29 cellular contexts compared by ENCODE assay signal in genomic region chr2:65415091-65415490, GRCh38.
"Had no signal": no experiment of that assay in that cellular context is flagged by ENCODE, and none has a peak within 500 bp of the region (broad histone marks: within the 10 kb centered on the region; RNA-seq: fewer than 3 reads in every experiment).

No MANE protein-coding gene starts in this region.

- H3K36me3 ChIP-seq: brain microvascular endothelial cell, WERI-Rb-1 had no signal

- H3K36me3 Mint-ChIP-seq: activated naive CD8-positive, alpha-beta T cell had no signal

- H3K27ac Mint-ChIP-seq: activated B cell treated with CpG ODN at 0.5 μM for 24 hours; activated CD8-positive, alpha-beta T cell treated with anti-CD3 and anti-CD28 coated beads for 36 hours; activated naive CD8-positive, alpha-beta T cell; activated T-helper 17 cell treated with anti-CD3 and anti-CD28 coated beads, Interleukin-2, amount 50 U/mL, for 72 hours; dendritic cell treated with granulocyte-macrophage colony-stimulating factor and Interleukin-4, amounts not matched to agents 40 ng/mL and 50 ng/mL, for 4 days; T-helper 17 cell; T-helper 2 cell treated with Interferon-gamma antibody and Interleukin-4, amounts not matched to agents 5 μg/mL and 100 μg/mL, for 36 hours had no signal

- H3K4me3 Mint-ChIP-seq: activated B cell treated with CpG ODN at 0.5 μM for 24 hours; activated CD8-positive, alpha-beta T cell treated with anti-CD3 and anti-CD28 coated beads for 36 hours; activated naive CD8-positive, alpha-beta T cell; activated T-cell treated with anti-CD3 and anti-CD28 coated beads, Interleukin-2, amount 50 U/mL, for 4 hours; activated T-helper 17 cell treated with anti-CD3 and anti-CD28 coated beads, Interleukin-2, amount 50 U/mL, for 72 hours; central memory CD8-positive, alpha-beta T cell; dendritic cell treated with granulocyte-macrophage colony-stimulating factor and Interleukin-4, amounts not matched to agents 40 ng/mL and 50 ng/mL, for 4 days; endodermal cell; T-helper 17 cell; T-helper 2 cell treated with Interferon-gamma antibody and Interleukin-4, amounts not matched to agents 5 μg/mL and 100 μg/mL, for 36 hours had no signal

- H3K9me3 Mint-ChIP-seq: activated B cell treated with CpG ODN at 0.5 μM for 24 hours; activated CD8-positive, alpha-beta T cell treated with anti-CD3 and anti-CD28 coated beads for 36 hours; activated T-cell treated with anti-CD3 and anti-CD28 coated beads, Interleukin-2, amount 50 U/mL, for 4 hours; activated T-helper 17 cell treated with anti-CD3 and anti-CD28 coated beads, Interleukin-2, amount 50 U/mL, for 72 hours; central memory CD8-positive, alpha-beta T cell; dendritic cell treated with granulocyte-macrophage colony-stimulating factor and Interleukin-4, amounts not matched to agents 40 ng/mL and 50 ng/mL, for 4 days; endodermal cell; T-helper 2 cell treated with Interferon-gamma antibody and Interleukin-4, amounts not matched to agents 5 μg/mL and 100 μg/mL, for 36 hours had no signal

- ATAC-seq: activated CD4-positive, CD25-positive, alpha-beta regulatory T cell treated with anti-CD3 and anti-CD28 coated beads, Interleukin-2, amount 50 U/mL, for 24 hours; activated CD8-positive, alpha-beta T cell treated with anti-CD3 and anti-CD28 coated beads for 36 hours; activated T-cell treated with anti-CD3 and anti-CD28 coated beads, Interleukin-2, amount 50 U/mL, for 4 hours; activated T-helper 17 cell treated with anti-CD3 and anti-CD28 coated beads, Interleukin-2, amount 50 U/mL, for 72 hours; esophagus mucosa; T-helper 17 cell had no signal

- DNase-seq: activated B cell treated with CpG ODN at 0.5 μM for 24 hours; activated CD4-positive, alpha-beta T cell treated with anti-CD3 and anti-CD28 coated beads for 48 hours; activated CD4-positive, alpha-beta T cell treated with anti-CD3 and anti-CD28 coated beads, Interleukin-2, amount 50 U/mL, for 1 hour; activated CD4-positive, alpha-beta T cell treated with anti-CD3 and anti-CD28 coated beads, Interleukin-2, amount 50 U/mL, for 48 hours; activated CD8-positive, alpha-beta memory T cell treated with anti-CD3 and anti-CD28 coated beads for 24 hours; activated CD8-positive, alpha-beta T cell treated with anti-CD3 and anti-CD28 coated beads for 36 hours; activated effector memory CD4-positive, alpha-beta T cell treated with Interleukin-2 at 50 U/mL for 16 hours; activated gamma-delta T cell treated with Interleukin-2 at 50 U/mL for 16 hours; activated naive CD4-positive, alpha-beta T cell treated with anti-CD3 and anti-CD28 coated beads, Interleukin-2, amount 50 U/mL, for 16 hours; activated naive CD4-positive, alpha-beta T cell treated with Interleukin-2 at 50 U/mL for 16 hours; activated T-cell treated with anti-CD3 and anti-CD28 coated beads, Interleukin-2, amount 50 U/mL, for 4 hours; amniotic stem cell; brain microvascular endothelial cell; dorsolateral prefrontal cortex; effector memory CD4-positive, alpha-beta T cell; endodermal cell; foreskin fibroblast; head of caudate nucleus; T-helper 17 cell; T1000; WERI-Rb-1 had no signal

- H3K27me3 ChIP-seq: brain microvascular endothelial cell, dorsolateral prefrontal cortex had no signal

- H3K27ac ChIP-seq: brain microvascular endothelial cell, coronary artery, WERI-Rb-1 had no signal

- H3K4me1 Mint-ChIP-seq: activated B cell treated with CpG ODN at 0.5 μM for 24 hours had no signal

- H3K4me3 ChIP-seq: coronary artery, dorsolateral prefrontal cortex had no signal

- H3K27me3 Mint-ChIP-seq: activated naive CD8-positive, alpha-beta T cell; activated T-helper 17 cell treated with anti-CD3 and anti-CD28 coated beads, Interleukin-2, amount 50 U/mL, for 72 hours; central memory CD8-positive, alpha-beta T cell; T-helper 17 cell had no signal
